In the genomic region with DNA sequence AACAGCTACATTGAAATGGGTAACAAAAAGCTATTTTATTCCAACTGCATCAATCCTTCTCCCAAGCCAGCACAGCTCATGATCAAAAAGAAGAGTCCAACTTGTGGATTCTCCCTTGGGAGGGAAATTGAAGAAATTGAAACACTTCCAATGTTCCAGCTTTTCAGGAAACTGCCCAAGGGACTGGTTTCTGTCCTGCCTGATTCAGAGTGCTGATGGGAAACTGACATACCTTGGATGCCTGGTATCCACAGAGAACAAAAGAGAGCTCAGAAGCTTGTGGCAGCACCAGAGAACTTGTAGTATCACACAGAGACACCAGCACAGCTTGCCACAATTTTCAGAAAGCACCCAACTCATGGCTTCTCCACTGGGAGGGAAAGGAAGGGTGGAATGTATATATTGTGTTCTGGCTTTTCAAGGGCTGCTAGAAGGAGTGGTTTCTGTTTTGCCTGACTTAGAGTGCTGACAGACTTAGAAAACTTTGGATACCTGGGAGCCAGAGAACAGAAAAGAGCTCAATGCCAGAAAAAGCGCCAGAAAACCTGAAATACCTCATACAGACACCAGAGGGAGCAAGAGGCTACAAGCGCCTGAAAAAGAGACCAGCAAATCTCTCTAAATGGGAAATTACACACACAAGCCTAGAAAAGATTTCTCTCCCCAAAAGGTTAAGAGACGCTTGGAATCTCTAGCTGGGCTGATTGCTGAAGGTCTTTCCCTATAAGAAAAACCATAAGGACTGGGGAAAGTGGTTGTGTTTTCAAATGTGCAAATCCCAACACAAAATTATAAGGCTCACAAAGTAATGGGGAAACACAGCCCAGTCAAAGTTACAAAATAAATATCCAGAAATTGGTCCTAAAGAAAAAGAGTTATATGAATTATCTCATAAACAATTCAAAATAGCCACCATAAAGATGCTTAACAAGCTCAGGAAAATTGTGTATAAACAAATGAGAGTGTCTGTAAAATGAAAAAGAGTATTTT, we compare ENCODE assay signal across 8 cellular contexts.
A peak's percentile ranks its signal among the peaks of the same experiment; 100 is the strongest.
DNase-seq lines count a peak whose midpoint lies in the region; ATAC-seq and TF ChIP-seq lines count a peak whose summit lies in the region.

No MANE protein-coding gene starts in this region.

- H3K27me3 ChIP-seq in iPS-20b (ENCODE audit: insufficient read depth, low read length), result no peaks in the 10 kb centered on the region
- peaks cover 0 to 10% (median 0%) of the 10 kb centered on the region in 3 donors for H3K27me3 ChIP-seq in stomach

- peak; percentile 59 for ATAC-seq in HG03039 (IDR thresholded peaks at IDR 0.05; ENCODE audit: unreplicated experiment)
- no peak for ATAC-seq in GM21423 (IDR thresholded peaks at IDR 0.05; ENCODE audit: unreplicated experiment)

- H3K9ac ChIP-seq in iPS-20b (ENCODE audit: low read depth, low read length), result peak overlapping the region; percentile 26; the same call in 1 of the 2 replicates

- intact Hi-C loops in stomach (cut with DNase I; ENCODE audit: low total_unique reads), result loop anchor here (5.0 kb wide), 1 partner anchor 177 kb away; the partner anchor contains the start of gene SPOCK1

- DNase-seq in NCI-H510A treated with DMSO at 0.1 percent for 48 hours (lab: John Stamatoyannopoulos, UW) (peak; percentile 51), NCI-H510A (lab: John Stamatoyannopoulos, UW) (no peak), NCI-H82 (lab: John Stamatoyannopoulos, UW) (peak; percentile 63), astrocyte of the spinal cord (ENCODE audit: low read depth, low spot score) (peak; percentile 77), stomach (peak; percentile 29)

- TF ChIP-seq CTCF in astrocyte of the spinal cord (IDR thresholded peaks at IDR 0.05; ENCODE audit: low read depth, low read length) (peak; percentile 81), stomach (IDR thresholded peaks at IDR 0.05) (peak in 5 of 7 experiments; percentile 5 to 79 (median 75))

- TF ChIP-seq EP300 in stomach (IDR thresholded peaks at IDR 0.05), result no peak

- H3K4me1 ChIP-seq in iPS-20b (ENCODE audit: insufficient read depth, low read length) (peaks cover 3% of the 10 kb centered on the region; the same call in 1 of the 2 replicates), stomach (peaks cover 0 to 7% (median 0%) of the 10 kb centered on the region in 4 donors)

- in situ Hi-C loops in astrocyte of the spinal cord (cut with HindIII; ENCODE audit: low sequenced_read_pairs), result no loop called here

- H3K4me3 ChIP-seq in astrocyte of the spinal cord (ENCODE audit: low read depth, low read length) (no peak overlapping the region), iPS-20b (ENCODE audit: low read length) (0 out of 2 replicates have a peak overlapping the region, but pooled peaks have one; percentile 4), stomach (no peak overlapping the region)

- TF ChIP-seq POLR2A in stomach (IDR thresholded peaks at IDR 0.05), result no peak

- 2 to 6% (median 3%) methylated on average over 3 of the region's 3 CpGs for WGBS in stomach, 5 donors

- H3K27ac ChIP-seq in iPS-20b (ENCODE audit: low read length) (no peak overlapping the region), stomach (no peak overlapping the region)

- H3K9me3 ChIP-seq in iPS-20b (ENCODE audit: insufficient read depth, low read depth, low read length) (no peaks in the 10 kb centered on the region), stomach (no peaks in the 10 kb centered on the region)

- H3K36me3 ChIP-seq in iPS-20b (ENCODE audit: insufficient read depth, low read depth, low read length) (no peaks in the 10 kb centered on the region), stomach (no peaks in the 10 kb centered on the region)
